ENCODE assay signal across 20 cellular contexts in the genomic region with DNA sequence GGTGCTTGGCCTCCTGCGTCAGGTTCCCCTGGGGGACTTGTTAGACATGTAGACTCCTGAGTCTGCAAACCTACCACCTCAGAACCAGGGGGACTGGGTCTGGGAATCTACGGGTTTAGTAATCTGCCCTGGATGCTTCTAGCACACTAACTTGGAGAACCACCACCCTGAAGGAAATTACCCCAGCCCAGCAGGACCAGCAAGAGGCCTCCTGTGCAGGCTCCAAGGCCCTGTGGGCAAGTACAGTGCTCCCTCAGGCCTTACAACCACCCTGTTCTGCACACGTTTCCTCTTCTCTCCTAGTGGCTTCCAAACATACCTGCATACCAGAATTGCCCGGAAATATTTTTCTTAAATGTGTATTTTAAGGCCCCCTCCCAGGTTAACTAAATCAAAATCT.
DNase-seq lines count a peak whose midpoint lies in the region; ATAC-seq and TF ChIP-seq lines count a peak whose summit lies in the region.
"Had no signal": no experiment of that assay in that cellular context is flagged by ENCODE, and none has a peak within 500 bp of the region (broad histone marks: within the 10 kb centered on the region; RNA-seq: fewer than 3 reads in every experiment).

No MANE protein-coding gene starts in this region.

- H2AFZ ChIP-seq in DND-41 (ENCODE audit: low read depth, low read length) = peak overlapping the region; percentile 26; the same call in 1 of the 2 replicates
- no peak overlapping the region for H2AFZ ChIP-seq in trophoblast cell (ENCODE audit: insufficient read depth, low read length, poor library complexity)

- CTCF ChIA-PET in activated CD8-positive, alpha-beta memory T cell treated with anti-CD3 and anti-CD28 coated beads, Interleukin-2, amount 10 ng/mL, durations not matched to agents 7 days and 5 days (lab: Charles Lee) = interaction anchor here (1.7 to 1.8 kb wide), 2 partner anchors 10 to 11 kb away, joined by 3 to 11 read pairs; no protein-coding TSS in a partner anchor

- H3K9ac ChIP-seq in DND-41 (ENCODE audit: low read depth, low read length) = no peak overlapping the region
- H3K9ac ChIP-seq in trophoblast cell (ENCODE audit: low read length) = no peak overlapping the region
- H3K9ac ChIP-seq: BLaER1 treated with 17β-estradiol and CSF1 and Interleukin-3, amounts not matched to agents 10 nM and 100 nM had no signal

- H3K14ac ChIP-seq in trophoblast cell (ENCODE audit: low read length) = no peak overlapping the region

- DNase-seq in activated CD8-positive, alpha-beta memory T cell treated with anti-CD3 and anti-CD28 coated beads, Interleukin-2, amount 10 ng/mL, durations not matched to agents 7 days and 5 days = peak; percentile 23
- no peak for DNase-seq in activated CD8-positive, alpha-beta memory T cell treated with anti-CD3 and anti-CD28 coated beads, Interleukin-2, amount 50 U/mL, for 4 hours
- DNase-seq in DND-41 (no peak), trophoblast cell (peak; percentile 61 to 69), NCI-H2196 treated with DMSO at 0.1 percent for 48 hours (lab: John Stamatoyannopoulos, UW; ENCODE audit: unreplicated experiment) (no peak), activated gamma-delta T cell treated with Interleukin-2 at 50 U/mL for 16 hours (no peak)
- DNase-seq: 8988T; ACHN; AML-193; BE2C; Calu3; CD4-positive, alpha-beta memory T cell; COR-L47; DMS79 treated with DMSO at 0.1 percent for 48 hours; HFFc6 had no signal

- H2BK120ac ChIP-seq in trophoblast cell (ENCODE audit: insufficient read depth, low read length, poor library complexity) = no peak overlapping the region

- peaks cover 46% of the 10 kb centered on the region for H3K4me1 Mint-ChIP-seq in activated CD8-positive, alpha-beta memory T cell treated with anti-CD3 and anti-CD28 coated beads, Interleukin-2, amount 10 ng/mL, durations not matched to agents 7 days and 5 days

- H3K9me3 ChIP-seq in DND-41 (ENCODE audit: insufficient read depth, low read length, severe bottlenecking) (no peaks in the 10 kb centered on the region), KOPT-K1 (ENCODE audit: insufficient read depth, low read length, poor library complexity, severe bottlenecking) (no peaks in the 10 kb centered on the region), trophoblast cell (ENCODE audit: insufficient read depth, low read depth, low read length) (no peaks in the 10 kb centered on the region)
- H3K9me3 ChIP-seq: A549; BE2C; BLaER1 treated with 17β-estradiol and CSF1 and Interleukin-3, amounts not matched to agents 10 nM and 100 nM; HAP-1 had no signal

- H3K4me1 ChIP-seq in DND-41 (ENCODE audit: insufficient read depth, low read length) = peaks cover 45% of the 10 kb centered on the region
- H3K4me1 ChIP-seq in trophoblast cell (ENCODE audit: control insufficient read depth in 1 of 2, insufficient read depth in 2 of 2, low read length in 2 of 2) = peaks cover 2 to 8% of the 10 kb centered on the region in 2 experiments
- H3K4me1 ChIP-seq: BE2C, HAP-1 had no signal

- no CpG with 5 or more reads among the region's 4 CpGs for WGBS in trophoblast cell (ENCODE audit: extremely low coverage, insufficient coverage, insufficient read length)

- no peak overlapping the region for H3K4ac ChIP-seq in trophoblast cell (ENCODE audit: low read depth, low read length)

- H3K79me2 ChIP-seq in DND-41 (ENCODE audit: insufficient read depth, low read length) (no peaks in the 10 kb centered on the region), trophoblast cell (ENCODE audit: control insufficient read depth, insufficient read depth, low read length, poor library complexity) (no peaks in the 10 kb centered on the region)

- H2AK5ac ChIP-seq in trophoblast cell (ENCODE audit: low read length) = no peak overlapping the region

- H3K36me3 Mint-ChIP-seq in activated CD8-positive, alpha-beta memory T cell treated with anti-CD3 and anti-CD28 coated beads, Interleukin-2, amount 10 ng/mL, durations not matched to agents 7 days and 5 days = no peaks in the 10 kb centered on the region
- H3K36me3 Mint-ChIP-seq: CD14-positive monocyte had no signal

- no peak for TF ChIP-seq CTCF in DND-41 (IDR thresholded peaks at IDR 0.05; ENCODE audit: borderline replicate concordance, extremely low read depth, low read length, poor library complexity, severe bottlenecking)

- H3K4me3 Mint-ChIP-seq in activated CD8-positive, alpha-beta memory T cell treated with anti-CD3 and anti-CD28 coated beads, Interleukin-2, amount 10 ng/mL, durations not matched to agents 7 days and 5 days = no peak overlapping the region
- H3K4me3 Mint-ChIP-seq: CD14-positive monocyte; CD4-positive, alpha-beta memory T cell; HFFc6 had no signal

- no peak overlapping the region for H3K23ac ChIP-seq in trophoblast cell (ENCODE audit: low read length)

- H2BK12ac ChIP-seq in trophoblast cell (ENCODE audit: low read length) = no peak overlapping the region

- no peak overlapping the region for H3K18ac ChIP-seq in trophoblast cell (ENCODE audit: low read length)

- H4K91ac ChIP-seq in trophoblast cell (ENCODE audit: low read depth, low read length) = no peak overlapping the region

- H3K9me3 Mint-ChIP-seq in activated CD8-positive, alpha-beta memory T cell treated with anti-CD3 and anti-CD28 coated beads, Interleukin-2, amount 10 ng/mL, durations not matched to agents 7 days and 5 days (ENCODE audit: low read depth) = no peaks in the 10 kb centered on the region
- H3K9me3 Mint-ChIP-seq: HFFc6 had no signal

- ATAC-seq in activated CD8-positive, alpha-beta memory T cell treated with anti-CD3 and anti-CD28 coated beads, Interleukin-2, amount 10 ng/mL, durations not matched to agents 7 days and 5 days = no peak
- ATAC-seq in DND-41 (ENCODE audit: insufficient read depth, low read depth) = no peak
- ATAC-seq: A549 had no signal

- H3K4me3 ChIP-seq in DND-41 (ENCODE audit: low read depth in 1 of 2, low read length in 2 of 2) = no peak overlapping the region
- H3K4me3 ChIP-seq in trophoblast cell (ENCODE audit: low read depth, low read length) = no peak overlapping the region
- H3K4me3 ChIP-seq: A549; BLaER1 treated with 17β-estradiol and CSF1 and Interleukin-3, amounts not matched to agents 10 nM and 100 nM; HAP-1 had no signal

- H2BK5ac ChIP-seq in trophoblast cell (ENCODE audit: low read depth, low read length, poor library complexity) = no peak overlapping the region

- H4K8ac ChIP-seq in trophoblast cell (ENCODE audit: low read depth, low read length) = no peak overlapping the region

- H4K20me1 ChIP-seq in DND-41 (ENCODE audit: insufficient read depth, low read length) = no peaks in the 10 kb centered on the region
- H4K20me1 ChIP-seq: BLaER1 treated with 17β-estradiol and CSF1 and Interleukin-3, amounts not matched to agents 10 nM and 100 nM had no signal

- no peak overlapping the region for H3K27ac Mint-ChIP-seq in activated CD8-positive, alpha-beta memory T cell treated with anti-CD3 and anti-CD28 coated beads, Interleukin-2, amount 10 ng/mL, durations not matched to agents 7 days and 5 days
- H3K27ac Mint-ChIP-seq: CD14-positive monocyte, HFFc6 had no signal

- no peaks in the 10 kb centered on the region for H3K79me1 ChIP-seq in trophoblast cell (ENCODE audit: low read length)

- H3K36me3 ChIP-seq in DND-41 (ENCODE audit: insufficient read depth, low read length) (no peaks in the 10 kb centered on the region), KOPT-K1 (ENCODE audit: insufficient read depth, low read length) (no peaks in the 10 kb centered on the region), trophoblast cell (ENCODE audit: control insufficient read depth in 1 of 2, insufficient read depth in 2 of 2, low read length in 2 of 2) (no peaks in the 10 kb centered on the region)
- H3K36me3 ChIP-seq: BE2C; BLaER1 treated with 17β-estradiol and CSF1 and Interleukin-3, amounts not matched to agents 10 nM and 100 nM; HAP-1 had no signal

- no peaks in the 10 kb centered on the region for H3K27me3 Mint-ChIP-seq in activated CD8-positive, alpha-beta memory T cell treated with anti-CD3 and anti-CD28 coated beads, Interleukin-2, amount 10 ng/mL, durations not matched to agents 7 days and 5 days
- H3K27me3 Mint-ChIP-seq: CD4-positive, alpha-beta memory T cell had no signal

- H3K4me2 ChIP-seq in DND-41 (ENCODE audit: insufficient read depth, low read length) = no peak overlapping the region
- no peak overlapping the region for H3K4me2 ChIP-seq in trophoblast cell (ENCODE audit: low read length)
- H3K4me2 ChIP-seq: A549; BLaER1 treated with 17β-estradiol and CSF1 and Interleukin-3, amounts not matched to agents 10 nM and 100 nM had no signal

- H3K27me3 ChIP-seq in DND-41 (ENCODE audit: insufficient read depth, low read length, poor library complexity) = no peaks in the 10 kb centered on the region
- no peaks in the 10 kb centered on the region for H3K27me3 ChIP-seq in trophoblast cell (ENCODE audit: insufficient read depth, low read length)
- H3K27me3 ChIP-seq: BE2C; BLaER1 treated with 17β-estradiol and CSF1 and Interleukin-3, amounts not matched to agents 10 nM and 100 nM had no signal

- H4K12ac ChIP-seq in trophoblast cell (ENCODE audit: low read depth, low read length) = no peak overlapping the region

- H3K27ac ChIP-seq in DND-41 (ENCODE audit: low read length) (no peak overlapping the region; the same call in 1 of the 2 replicates), KOPT-K1 (ENCODE audit: low read depth, low read length, poor library complexity, severe bottlenecking) (peak overlapping the region; percentile 10), trophoblast cell (ENCODE audit: low read depth, low read length) (no peak overlapping the region)
- H3K27ac ChIP-seq: A549; BLaER1 treated with 17β-estradiol and CSF1 and Interleukin-3, amounts not matched to agents 10 nM and 100 nM had no signal

Comparison
In these comparisons a context has a peak if more than half of its experiments do, and no peak if none do; other contexts are left out.
1. DNase-seq: peak in activated CD8-positive, alpha-beta memory T cell treated with anti-CD3 and anti-CD28 coated beads, Interleukin-2, amount 10 ng/mL, durations not matched to agents 7 days and 5 days (single experiment) and trophoblast cell (2 of 2); none in activated CD8-positive, alpha-beta memory T cell treated with anti-CD3 and anti-CD28 coated beads, Interleukin-2, amount 50 U/mL, for 4 hours (single experiment), DND-41 (single experiment), NCI-H2196 treated with DMSO at 0.1 percent for 48 hours (single experiment) and activated gamma-delta T cell treated with Interleukin-2 at 50 U/mL for 16 hours (single experiment).